8 cellular contexts compared by ENCODE assay signal in genomic region chrX:37686348-37686736, GRCh38. TPM values are rescaled to one million over a fixed set of nuclear protein-coding genes. Genes with fewer than 3 reads are reported as not detected.
DNase-seq lines count a peak whose midpoint lies in the region; ATAC-seq and TF ChIP-seq lines count a peak whose summit lies in the region.

No MANE protein-coding gene starts in this region.

- intact Hi-C loops in Right ventricle myocardium superior (cut with DNase I) (no loop called here), left cardiac atrium (cut with DNase I) (no loop called here), ascending aorta (cut with DNase I) (loop anchor here (5.0 to 10.0 kb wide), 3 partner anchors 114 to 162 kb away; partner anchors contain the start of genes DYNLT3 and LANCL3)

- ATAC-seq in Right ventricle myocardium superior (ENCODE audit: poor library complexity) (peak; percentile 45), left cardiac atrium (no peak), lung (ENCODE audit: insufficient read depth, low FRiP score) (no peak), upper lobe of left lung (ENCODE audit: low FRiP score in 2 of 2) (no peak), HG02870 (IDR thresholded peaks at IDR 0.05; ENCODE audit: unreplicated experiment) (no peak)

- H3K9me3 ChIP-seq in ascending aorta: no peaks in the 10 kb centered on the region
- no peaks in the 10 kb centered on the region for H3K9me3 ChIP-seq in lung (ENCODE audit: control insufficient read depth in 2 of 2, insufficient read depth in 1 of 2, low read length in 1 of 2)
- H3K9me3 ChIP-seq in upper lobe of left lung: no peaks in the 10 kb centered on the region

- TF ChIP-seq EP300 in upper lobe of left lung (IDR thresholded peaks at IDR 0.05): no peak

- peak overlapping the region; percentile 66 to 70 for H3K4me3 ChIP-seq in ascending aorta
- H3K4me3 ChIP-seq in lung: peak overlapping the region; percentile 37
- peak overlapping the region in 3 of 4 donors; percentile 47 to 55 (median 54) for H3K4me3 ChIP-seq in upper lobe of left lung

- H3K4me1 ChIP-seq in ascending aorta (no peaks in the 10 kb centered on the region), lung (ENCODE audit: control insufficient read depth in 2 of 2, insufficient read depth in 2 of 2, low read length in 2 of 2) (peaks cover 0 to 3% of the 10 kb centered on the region in 2 donors), upper lobe of left lung (peaks cover 0 to 10% (median 0%) of the 10 kb centered on the region in 4 donors)

- TF ChIP-seq POLR2A in upper lobe of left lung (IDR thresholded peaks at IDR 0.05): no peak

- no peaks in the 10 kb centered on the region for H3K27me3 ChIP-seq in ascending aorta
- peaks cover 8% of the 10 kb centered on the region for H3K27me3 ChIP-seq in lung (ENCODE audit: control insufficient read depth, insufficient read depth)
- H3K27me3 ChIP-seq in upper lobe of left lung: no peaks in the 10 kb centered on the region

- DNase-seq in Right ventricle myocardium superior (no peak), left cardiac atrium (no peak), ascending aorta (ENCODE audit: low spot score in 2 of 2) (no peak), lung (ENCODE audit: low spot score) (no peak), upper lobe of left lung (no peak), islet precursor cell (no peak), AML-193 (lab: John Stamatoyannopoulos, UW) (no peak)

- H3K27ac ChIP-seq in ascending aorta (peak overlapping the region; percentile 79 to 83), lung (ENCODE audit: low read depth in 1 of 2, low read length in 1 of 2) (peak overlapping the region; percentile 35 to 75), upper lobe of left lung (peak overlapping the region in 2 of 4 donors; percentile 52 to 75)

- TF ChIP-seq CTCF in ascending aorta (IDR thresholded peaks at IDR 0.05) (no peak), lung (IDR thresholded peaks at IDR 0.05; ENCODE audit: control extremely low read depth, extremely low read depth) (no peak), upper lobe of left lung (IDR thresholded peaks at IDR 0.05) (no peak)

- WGBS in lung, 2 donors: 60 to 67% methylated on average over 5 of the region's 5 CpGs
- 60 to 67% methylated on average over 3 to 5 of the region's 5 CpGs for WGBS in upper lobe of left lung, 2 donors

- H3K36me3 ChIP-seq in ascending aorta (no peaks in the 10 kb centered on the region), lung (ENCODE audit: control insufficient read depth in 2 of 2, insufficient read depth in 2 of 2, low read length in 2 of 2) (no peaks in the 10 kb centered on the region), upper lobe of left lung (no peaks in the 10 kb centered on the region)

RNA-seq across cellular contexts. Expression of gene XK, which starts 0.8 kb away (rescaled TPM):
- total RNA-seq in Right ventricle myocardium superior (9.0 TPM), left cardiac atrium (1 to 10 TPM; 4.4 to 6.0 TPM), ascending aorta (0.53 TPM), lung (1 to 10 TPM; 3.1 to 7.3 TPM), upper lobe of left lung (1 to 10 TPM in 5 of 6 donors, under 1 TPM in 1; under 0.01 to 5.7 (median 1.8) TPM)
- polyA plus RNA-seq in lung: 1 to 10 TPM in 1 of 2 donors, under 1 TPM in 1; 0.86 to 1.0 TPM
